In the genomic region with DNA sequence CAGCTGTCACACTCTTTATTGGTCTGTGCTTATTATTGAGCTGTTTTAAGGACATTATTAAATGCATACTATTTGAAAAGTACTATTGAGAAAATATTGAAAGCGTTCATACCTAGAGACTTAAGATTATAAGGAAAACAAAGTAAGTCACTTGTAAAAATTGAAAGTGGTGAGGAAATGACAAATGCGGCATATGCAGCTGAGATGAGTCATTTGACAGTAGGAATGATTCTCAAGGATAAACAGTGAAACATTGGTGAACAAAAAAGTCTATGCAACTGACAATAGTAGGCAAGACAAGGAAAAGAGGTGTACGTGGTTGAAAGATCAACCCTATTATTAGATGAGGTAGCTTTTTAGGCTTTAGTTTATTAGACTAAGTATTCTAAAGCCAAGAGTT, we compare ENCODE assay signal across 1 cellular context.
TF ChIP-seq lines count a peak whose summit lies in the region.

No MANE protein-coding gene starts in this region.

TF ChIP-seq in endothelial cell of umbilical vein, 7 proteins besides CTCF, POLR2A, EP300 and RAD21:
- no peak for TF ChIP-seq EZH2 (IDR thresholded peaks at IDR 0.05; ENCODE audit: borderline replicate concordance, low read depth, low read length, severe bottlenecking)
- TF ChIP-seq FOS (IDR thresholded peaks at IDR 0.05; ENCODE audit: borderline replicate concordance, insufficient read depth, low read length): peak; percentile 74
- no peak for TF ChIP-seq POLR2AphosphoS5 (IDR thresholded peaks at IDR 0.05; ENCODE audit: insufficient read depth, low read depth, low read length)
